ENCODE assay signal across 36 cellular contexts in the genomic region with DNA sequence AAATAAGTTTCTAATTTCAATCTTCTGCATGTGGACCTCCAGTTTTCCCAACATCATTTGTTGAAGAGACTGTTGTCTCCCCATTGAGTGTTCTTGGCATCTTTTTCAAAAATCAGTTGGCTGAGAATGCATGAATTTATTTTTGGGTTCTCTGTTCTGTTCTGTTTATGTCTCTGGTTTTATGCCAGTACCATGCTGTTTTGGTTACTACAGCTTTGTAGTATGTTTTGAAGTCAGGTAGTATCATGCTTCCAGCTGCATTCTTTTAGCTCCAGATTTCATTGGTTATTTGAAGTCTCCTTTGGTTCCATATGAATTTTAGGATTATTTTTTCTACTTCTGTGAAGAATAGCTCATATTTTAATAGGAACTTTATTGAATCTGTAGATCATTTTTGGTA. TPM values are rescaled to one million over a fixed set of nuclear protein-coding genes. Genes with fewer than 3 reads are reported as not detected.
"Had no signal": no experiment of that assay in that cellular context is flagged by ENCODE, and none has a peak within 500 bp of the region (broad histone marks: within the 10 kb centered on the region; RNA-seq: fewer than 3 reads in every experiment).

No MANE protein-coding gene starts in this region.

- ATAC-seq: activated naive CD4-positive, alpha-beta T cell treated with anti-CD3 and anti-CD28 coated beads, Interleukin-2, amount 50 U/mL, for 72 hours; activated naive CD8-positive, alpha-beta T cell treated with anti-CD3 and anti-CD28 coated beads, Interleukin-2, amount 50 U/mL, for 24 hours; activated T-cell treated with anti-CD3 and anti-CD28 coated beads, Interleukin-2, amount 50 U/mL, for 4 hours; activated T-cell treated with anti-CD3 and anti-CD28 coated beads, Interleukin-2, amount 50 U/mL, for 72 hours; activated T-helper 17 cell treated with anti-CD3 and anti-CD28 coated beads, Interleukin-2, amount 50 U/mL, for 72 hours; body of pancreas had no signal

- H3K27me3 ChIP-seq: adrenal gland, ascending aorta, body of pancreas, brain microvascular endothelial cell, breast epithelium, cardiac muscle cell had no signal

- H3K4me1 ChIP-seq: adrenal gland, ascending aorta, body of pancreas, breast epithelium had no signal

- FAIRE-seq: astrocyte, bronchial epithelial cell had no signal

- H3K4me3 ChIP-seq: adrenal gland, ascending aorta, body of pancreas, breast epithelium, cardiac muscle cell had no signal

- DNase-seq: activated effector memory CD4-positive, alpha-beta T cell treated with anti-CD3 and anti-CD28 coated beads, Interleukin-2, amount 50 U/mL, for 16 hours; activated effector memory CD4-positive, alpha-beta T cell treated with Interleukin-2 at 50 U/mL for 16 hours; activated gamma-delta T cell; activated gamma-delta T cell treated with Interleukin-2 at 50 U/mL for 16 hours; activated naive CD4-positive, alpha-beta T cell; activated naive CD4-positive, alpha-beta T cell treated with anti-CD3 and anti-CD28 coated beads for 36 hours; activated naive CD4-positive, alpha-beta T cell treated with anti-CD3 and anti-CD28 coated beads, Interleukin-2, amount 10 ng/mL, durations not matched to agents 7 days and 5 days; activated naive CD4-positive, alpha-beta T cell treated with anti-CD3 and anti-CD28 coated beads, Interleukin-2, amount 50 U/mL, for 16 hours; activated naive CD4-positive, alpha-beta T cell treated with Interleukin-2 at 50 U/mL for 16 hours; activated naive CD8-positive, alpha-beta T cell treated with anti-CD3 and anti-CD28 coated beads for 36 hours; activated naive CD8-positive, alpha-beta T cell treated with anti-CD3 and anti-CD28 coated beads, Interleukin-2, amount 10 ng/mL, durations not matched to agents 7 days and 5 days; activated naive CD8-positive, alpha-beta T cell treated with anti-CD3 and anti-CD28 coated beads, Interleukin-2, amount 50 U/mL, for 24 hours; activated T-cell treated with anti-CD3 and anti-CD28 coated beads, Interleukin-2, amount 50 U/mL, for 1 hour; activated T-cell treated with anti-CD3 and anti-CD28 coated beads, Interleukin-2, amount 50 U/mL, for 24 hours; activated T-cell treated with anti-CD3 and anti-CD28 coated beads, Interleukin-2, amount 50 U/mL, for 4 hours; activated T-cell treated with anti-CD3 and anti-CD28 coated beads, Interleukin-2, amount 50 U/mL, for 48 hours; activated T-cell treated with anti-CD3 and anti-CD28 coated beads, Interleukin-2, amount 50 U/mL, for 72 hours; adrenal gland; amniotic stem cell; amygdala; anterior cingulate cortex; aorta; body of pancreas; brain microvascular endothelial cell; caudate nucleus; central memory CD4-positive, alpha-beta T cell; cerebellar nuclear complex had no signal

- H3K9me3 ChIP-seq: adrenal gland had no signal

- H3K27ac ChIP-seq: adrenal gland, ascending aorta, body of pancreas, brain microvascular endothelial cell, breast epithelium, cardiac muscle cell had no signal

- H3K36me3 ChIP-seq: adrenal gland, ascending aorta, brain microvascular endothelial cell, breast epithelium, cardiac muscle cell had no signal

RNA-seq across cellular contexts. Expression of a gene that starts 21.2 kb away (rescaled TPM):
- total RNA-seq: activated naive CD4-positive, alpha-beta T cell treated with anti-CD3 and anti-CD28 coated beads for 36 hours; activated naive CD8-positive, alpha-beta T cell treated with anti-CD3 and anti-CD28 coated beads for 36 hours; activated naive CD8-positive, alpha-beta T cell treated with anti-CD3 and anti-CD28 coated beads, Interleukin-2, amount 10 ng/mL, durations not matched to agents 7 days and 5 days; activated T-cell treated with anti-CD3 and anti-CD28 coated beads, Interleukin-2, amount 50 U/mL, for 72 hours; activated T-helper 1 cell treated with anti-CD3 and anti-CD28 coated beads, Interleukin-12 subunit alpha, Interleukin-12 subunit beta, Interleukin-2, Interleukin-4 antibody, amounts not matched to agents 30 ng/mL and 10 ng/mL and 1 ng/mL, durations not matched to agents 14 hours and 24 hours and 36 hours; activated T-helper 17 cell treated with anti-CD3 and anti-CD28 coated beads, Interleukin-2, amount 50 U/mL, for 72 hours; activated T-helper 2 cell treated with anti-CD3 and anti-CD28 coated beads, Interferon-gamma antibody, Interleukin-2, Interleukin-4, amounts not matched to agents 10 μg/mL and 5 μg/mL and 100 μg/mL, durations not matched to agents 14 hours and 24 hours and 36 hours; ascending aorta had no signal
